In genomic region chr12:80539029-80539428, GRCh38 we compare ENCODE assay signal across 1 cellular context.
TF ChIP-seq lines count a peak whose summit lies in the region.

No MANE protein-coding gene starts in this region.

TF ChIP-seq in GM23338, 12 proteins besides CTCF, POLR2A, EP300 and RAD21 (continued from another document):
- no peak for TF ChIP-seq ZNF462 (CRISPR knock-in tag; IDR thresholded peaks at IDR 0.05)
- TF ChIP-seq JUNB (IDR thresholded peaks at IDR 0.05; ENCODE audit: unreplicated experiment), result no peak
- no peak for TF ChIP-seq NANOG (IDR thresholded peaks at IDR 0.05; ENCODE audit: borderline replicate concordance)
- no peak for TF ChIP-seq EZH2 (IDR thresholded peaks at IDR 0.05; ENCODE audit: low read depth, unreplicated experiment)
- TF ChIP-seq STAT1 (IDR thresholded peaks at IDR 0.05; ENCODE audit: unreplicated experiment), result no peak
- no peak for TF ChIP-seq EZH2phosphoT487 (IDR thresholded peaks at IDR 0.05; ENCODE audit: unreplicated experiment)
- no peak for TF ChIP-seq POLR2AphosphoS5 (IDR thresholded peaks at IDR 0.05; ENCODE audit: low read depth)
